In the genomic region with DNA sequence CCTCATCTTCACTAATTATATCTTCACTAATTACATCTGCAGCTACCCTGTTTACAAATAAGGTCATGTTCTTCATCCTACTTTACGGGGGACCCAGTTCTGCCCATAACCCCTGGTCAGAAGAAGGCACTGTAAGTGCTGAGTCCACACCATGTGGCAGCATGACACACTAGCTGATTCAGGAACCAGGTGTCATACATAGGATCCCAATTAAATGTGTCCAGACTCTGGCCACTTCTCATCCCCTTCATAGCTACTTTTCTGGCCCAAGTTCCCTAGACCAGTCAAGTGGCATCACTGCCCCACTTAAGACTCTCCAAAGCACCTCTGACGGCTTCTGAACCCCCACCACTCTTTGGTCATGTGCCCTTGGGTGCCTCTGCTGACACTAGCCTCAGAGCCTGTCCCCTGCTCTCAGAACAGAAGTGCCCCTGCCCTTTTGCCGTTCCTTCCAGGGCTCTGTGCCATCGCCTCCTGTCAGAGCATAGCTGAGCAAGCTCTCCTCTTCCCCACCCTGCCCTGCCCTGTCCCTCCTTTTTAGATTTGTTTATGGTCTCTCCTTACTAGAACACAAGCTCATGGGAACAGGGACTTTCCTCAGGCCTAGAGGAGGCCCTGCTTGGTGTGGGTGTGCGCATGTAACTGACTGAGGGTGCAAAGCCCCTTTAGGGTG, we compare ENCODE assay signal across 17 cellular contexts.
A peak's percentile ranks its signal among the peaks of the same experiment; 100 is the strongest.
DNase-seq lines count a peak whose midpoint lies in the region; ATAC-seq and TF ChIP-seq lines count a peak whose summit lies in the region.
"Had no signal": no experiment of that assay in that cellular context is flagged by ENCODE, and none has a peak within 500 bp of the region (broad histone marks: within the 10 kb centered on the region; RNA-seq: fewer than 3 reads in every experiment).

No MANE protein-coding gene starts in this region.

- POLR2A ChIA-PET in GM10248 (lab: Yijun Ruan, JAX): interaction anchor here (0.8 kb wide), 1 partner anchor 76 kb away, joined by 3 read pairs; no protein-coding TSS in a partner anchor

- intact Hi-C loops in left cardiac atrium (cut with DNase I): no loop called here

- H3K27ac Mint-ChIP-seq in brain: peak overlapping the region; percentile 46 to 89 (median 67)
- peak overlapping the region; percentile 95 for H3K27ac Mint-ChIP-seq in nephron progenitor cell
- H3K27ac Mint-ChIP-seq: activated CD4-positive, alpha-beta T cell treated with anti-CD3 and anti-CD28 coated beads, Interleukin-2, amount 10 ng/mL, durations not matched to agents 24 days and 14 days; stimulated activated memory B cell treated with anti-CD40 and anti-IgM and Interleukin-4, amounts not matched to agents 10 μg/mL and 1 μg/mL and 100 μg/mL, for 72 hours had no signal

- peaks cover 3% of the 10 kb centered on the region for H3K27me3 Mint-ChIP-seq in brain
- no peaks in the 10 kb centered on the region for H3K27me3 Mint-ChIP-seq in nephron progenitor cell (ENCODE audit: low read depth, poor library complexity)
- H3K27me3 Mint-ChIP-seq: stimulated activated memory B cell treated with anti-CD40 and anti-IgM and Interleukin-4, amounts not matched to agents 10 μg/mL and 1 μg/mL and 100 μg/mL, for 72 hours had no signal

- no peaks in the 10 kb centered on the region for H3K9me3 Mint-ChIP-seq in brain
- H3K9me3 Mint-ChIP-seq in nephron progenitor cell: no peaks in the 10 kb centered on the region
- H3K9me3 Mint-ChIP-seq: activated CD4-positive, alpha-beta T cell treated with anti-CD3 and anti-CD28 coated beads, Interleukin-2, amount 10 ng/mL, durations not matched to agents 24 days and 14 days; stimulated activated memory B cell treated with anti-CD40 and anti-IgM and Interleukin-4, amounts not matched to agents 10 μg/mL and 1 μg/mL and 100 μg/mL, for 72 hours had no signal

- no peaks in the 10 kb centered on the region for H3K27me3 ChIP-seq in tibial nerve
- H3K27me3 ChIP-seq: foreskin keratinocyte, uterus had no signal

- CTCF ChIA-PET in GM10248 (lab: Yijun Ruan, JAX): interaction anchor here (1.1 to 2.0 kb wide), 3 partner anchors 16 to 444 kb away, joined by 3 to 5 read pairs (median 3); no protein-coding TSS in a partner anchor

- H3K4me3 ChIP-seq in tibial nerve: no peak overlapping the region
- H3K4me3 ChIP-seq: K562, uterus had no signal

- H3K4me1 ChIP-seq in tibial nerve: peaks cover 0 to 98% (median 74%) of the 10 kb centered on the region in 4 donors
- H3K4me1 ChIP-seq: foreskin keratinocyte had no signal

- H3K36me3 Mint-ChIP-seq in brain (peaks cover 22% of the 10 kb centered on the region), nephron progenitor cell (ENCODE audit: low read depth) (no peaks in the 10 kb centered on the region)

- 64 to 67% methylated on average over 5 of the region's 5 CpGs for WGBS in tibial nerve, 2 donors

- no peaks in the 10 kb centered on the region for H3K9me3 ChIP-seq in tibial nerve
- H3K9me3 ChIP-seq: uterus had no signal

- H3K4me3 Mint-ChIP-seq in brain (no peak overlapping the region), nephron progenitor cell (no peak overlapping the region)
- H3K4me3 Mint-ChIP-seq: activated CD4-positive, alpha-beta T cell treated with anti-CD3 and anti-CD28 coated beads, Interleukin-2, amount 10 ng/mL, durations not matched to agents 24 days and 14 days; stimulated activated memory B cell treated with anti-CD40 and anti-IgM and Interleukin-4, amounts not matched to agents 10 μg/mL and 1 μg/mL and 100 μg/mL, for 72 hours had no signal

- H3K27ac ChIP-seq in tibial nerve: peak overlapping the region; percentile 11 to 80 (median 71)
- H3K27ac ChIP-seq: foreskin keratinocyte had no signal

- no peak for TF ChIP-seq EP300 in tibial nerve (IDR thresholded peaks at IDR 0.05)

- ATAC-seq in left cardiac atrium (peak in 1 of 2 donors; percentile 38), HG03342 (IDR thresholded peaks at IDR 0.05; ENCODE audit: unreplicated experiment) (no peak)
- ATAC-seq: foreskin keratinocyte; K562; left lobe of liver; stimulated activated memory B cell treated with anti-CD40 and anti-IgM and Interleukin-4, amounts not matched to agents 10 μg/mL and 1 μg/mL and 100 μg/mL, for 72 hours had no signal

- TF ChIP-seq POLR2A in tibial nerve (IDR thresholded peaks at IDR 0.05): no peak

- peaks cover 72% of the 10 kb centered on the region for H3K4me1 Mint-ChIP-seq in brain
- H3K4me1 Mint-ChIP-seq in nephron progenitor cell: peaks cover 24% of the 10 kb centered on the region

- no peaks in the 10 kb centered on the region for H3K36me3 ChIP-seq in tibial nerve
- H3K36me3 ChIP-seq: uterus had no signal

- DNase-seq in left cardiac atrium (peak; percentile 34), nephron progenitor cell (no peak), tibial nerve (ENCODE audit: low spot score in 2 of 2) (no peak), GM10248 (ENCODE audit: extremely low spot score) (no peak)
- DNase-seq in activated naive CD4-positive, alpha-beta T cell treated with Interleukin-2 at 50 U/mL for 16 hours: no peak
- DNase-seq: activated CD4-positive, alpha-beta T cell treated with anti-CD3 and anti-CD28 coated beads, Interleukin-2, amount 10 ng/mL, durations not matched to agents 24 days and 14 days; activated CD8-positive, alpha-beta memory T cell treated with anti-CD3 and anti-CD28 coated beads, Interleukin-2, amount 50 U/mL, for 48 hours; EL; foreskin keratinocyte; NCI-H1930; stimulated activated CD4-positive, alpha-beta T cell treated with anti-CD3 and anti-CD28 coated beads, Interleukin-15, amount 100 ng/mL, for 24 hours; uterus had no signal

- TF ChIP-seq CTCF in brain (conservative IDR thresholded peaks at IDR 0.05) (no peak), nephron progenitor cell (IDR thresholded peaks at IDR 0.05) (no peak), tibial nerve (IDR thresholded peaks at IDR 0.05) (no peak), GM10248 (IDR thresholded peaks at IDR 0.05; ENCODE audit: control extremely low read depth, extremely low read depth, low read depth, missing control alignments) (no peak)
